In genomic region chr3:127689266-127689860, GRCh38 we compare ENCODE assay signal across 11 cellular contexts. TPM values are rescaled to one million over a fixed set of nuclear protein-coding genes. Genes with fewer than 3 reads are reported as not detected.
A peak's percentile ranks its signal among the peaks of the same experiment; 100 is the strongest.
DNase-seq lines count a peak whose midpoint lies in the region; ATAC-seq and TF ChIP-seq lines count a peak whose summit lies in the region.
"Had no signal": no experiment of that assay in that cellular context is flagged by ENCODE, and none has a peak within 500 bp of the region (broad histone marks: within the 10 kb centered on the region; RNA-seq: fewer than 3 reads in every experiment).

No MANE protein-coding gene starts in this region.

- intact Hi-C loops in PC-9 (cut with micrococcal nuclease; ENCODE audit: unreplicated experiment) (no loop called here), dorsolateral prefrontal cortex (cut with DNase I) (no loop called here), stomach (cut with DNase I; ENCODE audit: low total_unique reads) (no loop called here)

- no peak for ATAC-seq in GM18873 (IDR thresholded peaks at IDR 0.05; ENCODE audit: low FRiP score, unreplicated experiment)

- BruUV-seq in PC-9 (replicated peaks; lab: Mats Ljungman, UMichigan) = TSS peak; percentile 29

- H3K4me1 ChIP-seq in PC-9 (replicated peaks; ENCODE audit: insufficient read depth) (peaks cover 23% of the 10 kb centered on the region), stomach (peaks cover 0 to 33% (median 15%) of the 10 kb centered on the region in 4 donors)

- no peaks in the 10 kb centered on the region for H3K79me2 ChIP-seq in PC-9 (ENCODE audit: low read depth)

- H3K9me2 ChIP-seq in PC-9 (ENCODE audit: insufficient read depth) = no peaks in the 10 kb centered on the region

- H3K4me2 ChIP-seq in PC-9 = peak overlapping the region; percentile 66

- no peak for TF ChIP-seq EP300 in stomach (IDR thresholded peaks at IDR 0.05)

- H3K27ac ChIP-seq in PC-9 (peak overlapping the region; percentile 94), dorsolateral prefrontal cortex (peak overlapping the region in 51 of 59 donors; percentile 6 to 90 (median 72)), stomach (peak overlapping the region in 3 of 5 donors; percentile 22 to 76 (median 61))
- H3K27ac ChIP-seq: cardiac muscle cell had no signal

- H3K9me3 ChIP-seq in PC-9 (ENCODE audit: insufficient read depth, low read depth) (no peaks in the 10 kb centered on the region), stomach (no peaks in the 10 kb centered on the region)

- POLR2A ChIA-PET in PC-9 (lab: Charles Lee; ENCODE audit: unreplicated experiment) = interaction anchor here (0.9 to 1.1 kb wide), 2 partner anchors 9 to 130 kb away, joined by 3 to 5 read pairs; no protein-coding TSS in a partner anchor

- H4K20me1 ChIP-seq in PC-9 (ENCODE audit: insufficient read depth) = no peaks in the 10 kb centered on the region

- no peak overlapping the region for H2AFZ ChIP-seq in PC-9

- 87 to 93% (median 90%) methylated on average over 19 of the region's 19 CpGs for WGBS in stomach, 5 donors

- CTCF ChIA-PET in PC-9 (lab: Charles Lee) = no interaction called here

- DNase-seq in PC-9 = no peak
- peak in 6 of 10 donors; percentile 11 to 39 (median 26) for DNase-seq in dorsolateral prefrontal cortex
- peak; percentile 68 for DNase-seq in mesenteric fat pad (ENCODE audit: low spot score)
- no peak for DNase-seq in stomach
- DNase-seq in H4 (ENCODE audit: low spot score) = no peak
- no peak for DNase-seq in anterior cingulate cortex (lab: John Stamatoyannopoulos, UW)
- DNase-seq: MV-4-11; occipital lobe; stimulated activated CD4-positive, alpha-beta T cell treated with anti-CD3 and anti-CD28 coated beads, Interleukin-4, amount 100 ng/mL, for 1 hour had no signal

- H3K4me3 ChIP-seq in PC-9 (no peak overlapping the region), dorsolateral prefrontal cortex (no peak overlapping the region), stomach (no peak overlapping the region)
- H3K4me3 ChIP-seq: cardiac muscle cell had no signal

- no peak for TF ChIP-seq POLR2A in stomach (IDR thresholded peaks at IDR 0.05)

- H3K27me3 ChIP-seq in PC-9 (ENCODE audit: insufficient read depth, low read depth) = no peaks in the 10 kb centered on the region
- no peaks in the 10 kb centered on the region for H3K27me3 ChIP-seq in dorsolateral prefrontal cortex
- H3K27me3 ChIP-seq in stomach = no peaks in the 10 kb centered on the region
- H3K27me3 ChIP-seq: cardiac muscle cell had no signal

- peaks cover 15% of the 10 kb centered on the region for H3F3A ChIP-seq in PC-9 (ENCODE audit: insufficient read depth, low read depth)

- H3K36me3 ChIP-seq in PC-9 (ENCODE audit: low read depth) (no peaks in the 10 kb centered on the region), stomach (peaks cover 0 to 29% (median 14%) of the 10 kb centered on the region in 4 donors)
- H3K36me3 ChIP-seq: cardiac muscle cell had no signal

- TF ChIP-seq CTCF in PC-9 (conservative IDR thresholded peaks at IDR 0.05) = no peak
- TF ChIP-seq CTCF in dorsolateral prefrontal cortex (IDR thresholded peaks at IDR 0.05 in 54 of 56, conservative IDR thresholded peaks at IDR 0.05 in 2 of 56; ENCODE audit: low read depth in 1 of 56, partially characterized antibody in 56 of 56) = no peak
- no peak for TF ChIP-seq CTCF in stomach (IDR thresholded peaks at IDR 0.05)

RNA-seq across cellular contexts. Expression of gene ABTB1, which starts 16.6 kb away (rescaled TPM):
- total RNA-seq in PC-9 (2021) = 39.1 and 57.1 TPM in 2 replicates
- total RNA-seq in dorsolateral prefrontal cortex = 100 to 1,000 TPM in 24 of 120 experiments, 10 to 100 TPM in 96; 63.6 to 129 (median 87.7) TPM
- total RNA-seq in mesenteric fat pad = 34.8 TPM
- total RNA-seq in stomach = 100 to 1,000 TPM in 1 of 5 donors, 10 to 100 TPM in 4; 22.0 to 113 (median 56.6) TPM
- polyA plus RNA-seq in stomach = 10 to 100 TPM; 25.7 to 36.3 (median 34.4) TPM
- 1.2 TPM in 1 of 2 replicates, not detected in the other for total RNA-seq in H4 (2014; rRNA removed; shearing (Covaris generic))

Comparison
In these comparisons a context has a peak if more than half of its experiments do, and no peak if none do; other contexts are left out.
1. DNase-seq: peak in dorsolateral prefrontal cortex (6 of 10) and mesenteric fat pad (single experiment); none in PC-9 (0 of 2), stomach (single experiment), H4 (single experiment) and anterior cingulate cortex (0 of 58).
2. RNA of gene ABTB1, which starts 16.6 kb away (total RNA-seq): 63.6 to 129 TPM in dorsolateral prefrontal cortex, 22.0 to 113 TPM in stomach, 39.1 to 57.1 TPM in PC-9 and 34.8 TPM in mesenteric fat pad (single experiment); 1.2 TPM in H4; every median in the first group is over 10 times any median in the second.
3. Peak in every context shown above with its lines, with median percentiles within 50 percentile points of each other: H3K27ac ChIP-seq.